In the genomic region with DNA sequence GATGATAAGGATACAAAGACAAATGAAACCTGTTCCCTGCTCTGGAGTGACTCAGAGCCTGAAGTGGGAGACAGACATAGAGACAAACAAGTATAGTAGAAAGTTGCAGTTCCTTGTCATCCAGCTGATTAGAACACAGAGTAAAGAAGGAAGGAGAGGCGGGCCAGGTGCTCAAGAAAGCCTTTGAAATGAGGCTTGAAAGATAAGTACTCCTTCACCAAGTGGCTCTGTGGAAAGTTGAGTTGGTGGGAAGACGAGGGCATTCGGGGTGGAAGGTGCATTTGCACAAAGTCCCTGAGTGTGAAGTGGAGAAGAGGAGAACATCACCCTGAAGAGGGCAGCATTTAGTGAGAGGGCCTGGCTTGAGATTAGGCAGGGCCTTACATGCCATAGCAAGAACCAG, we compare ENCODE assay signal across 11 cellular contexts. TPM values are rescaled to one million over a fixed set of nuclear protein-coding genes. Genes with fewer than 3 reads are reported as not detected.
A peak's percentile ranks its signal among the peaks of the same experiment; 100 is the strongest.
DNase-seq lines count a peak whose midpoint lies in the region; ATAC-seq, FAIRE-seq and TF ChIP-seq lines count a peak whose summit lies in the region.
"Had no signal": no experiment of that assay in that cellular context is flagged by ENCODE, and none has a peak within 500 bp of the region (broad histone marks: within the 10 kb centered on the region; RNA-seq: fewer than 3 reads in every experiment).

No MANE protein-coding gene starts in this region.

- H3K9me3 ChIP-seq in cardiac muscle cell (ENCODE audit: low read depth): no peaks in the 10 kb centered on the region
- H3K9me3 ChIP-seq in OCI-LY3 (ENCODE audit: insufficient read depth, low read length): no peaks in the 10 kb centered on the region

- ATAC-seq in Right ventricle myocardium inferior: no peak

- DNase-seq in cardiac muscle cell (ENCODE audit: low read depth in 1 of 2, low spot score in 1 of 2): peak; percentile 11 to 19
- no peak for DNase-seq in Right ventricle myocardium inferior (ENCODE audit: missing footprints)
- DNase-seq in fibroblast of peridontal ligament (ENCODE audit: extremely low read depth): peak; percentile 5
- no peak for DNase-seq in GM19239 (ENCODE audit: insufficient read length, low spot score)
- no peak for DNase-seq in stimulated activated CD8-positive, alpha-beta memory T cell treated with anti-CD3 and anti-CD28 coated beads, Interleukin-4, amount 100 ng/mL, for 48 hours
- no peak for DNase-seq in NCI-H1105 treated with DMSO at 0.1 percent for 48 hours (lab: John Stamatoyannopoulos, UW)
- DNase-seq in NK-92 (lab: John Stamatoyannopoulos, UW; ENCODE audit: unreplicated experiment): no peak
- DNase-seq: activated B cell treated with CpG ODN at 0.5 μM for 24 hours, occipital lobe had no signal

- H3K4me1 ChIP-seq in cardiac muscle cell (ENCODE audit: low read depth): no peaks in the 10 kb centered on the region
- H3K4me1 ChIP-seq in OCI-LY3 (ENCODE audit: low read length): peaks cover 5% of the 10 kb centered on the region
- H3K4me1 ChIP-seq: BLaER1 treated with 17β-estradiol and CSF1 and Interleukin-3, amounts not matched to agents 10 nM and 100 nM had no signal

- H3K4me2 ChIP-seq in OCI-LY3 (ENCODE audit: low read length): peak overlapping the region; percentile 19; the same call in 1 of the 2 replicates
- H3K4me2 ChIP-seq: BLaER1 treated with 17β-estradiol and CSF1 and Interleukin-3, amounts not matched to agents 10 nM and 100 nM had no signal

- no peak overlapping the region for H2AFZ ChIP-seq in OCI-LY3 (ENCODE audit: low read depth, low read length)

- H3K36me3 ChIP-seq in cardiac muscle cell (no peaks in the 10 kb centered on the region), OCI-LY3 (replicated peaks; ENCODE audit: low read depth, low read length) (no peaks in the 10 kb centered on the region)
- H3K36me3 ChIP-seq: BLaER1 treated with 17β-estradiol and CSF1 and Interleukin-3, amounts not matched to agents 10 nM and 100 nM had no signal

- intact Hi-C loops in Right ventricle myocardium inferior (cut with DNase I): no loop called here

- no peak overlapping the region for H3K9ac ChIP-seq in OCI-LY3 (ENCODE audit: low read length)
- H3K9ac ChIP-seq: BLaER1 treated with 17β-estradiol and CSF1 and Interleukin-3, amounts not matched to agents 10 nM and 100 nM had no signal

- H3K4me3 ChIP-seq in cardiac muscle cell: no peak overlapping the region
- no peak overlapping the region for H3K4me3 ChIP-seq in OCI-LY3 (ENCODE audit: low read length)
- H3K4me3 ChIP-seq: BLaER1 treated with 17β-estradiol and CSF1 and Interleukin-3, amounts not matched to agents 10 nM and 100 nM had no signal

- no peaks in the 10 kb centered on the region for H4K20me1 ChIP-seq in OCI-LY3 (ENCODE audit: insufficient read depth, low read length)
- H4K20me1 ChIP-seq: BLaER1 treated with 17β-estradiol and CSF1 and Interleukin-3, amounts not matched to agents 10 nM and 100 nM had no signal

- H3K27ac ChIP-seq in cardiac muscle cell (no peak overlapping the region), OCI-LY3 (ENCODE audit: low read length) (no peak overlapping the region)
- H3K27ac ChIP-seq: BLaER1 treated with 17β-estradiol and CSF1 and Interleukin-3, amounts not matched to agents 10 nM and 100 nM had no signal

- H3K27me3 ChIP-seq in cardiac muscle cell (no peaks in the 10 kb centered on the region), OCI-LY3 (ENCODE audit: low read depth, low read length) (no peaks in the 10 kb centered on the region)
- H3K27me3 ChIP-seq: BLaER1 treated with 17β-estradiol and CSF1 and Interleukin-3, amounts not matched to agents 10 nM and 100 nM had no signal

- H3K79me2 ChIP-seq in OCI-LY3 (ENCODE audit: low read length): no peaks in the 10 kb centered on the region

- FAIRE-seq in GM19239 (lab: Jason Lieb, UNC): no peak

- TF ChIP-seq CTCF in cardiac muscle cell (IDR thresholded peaks at IDR 0.05; ENCODE audit: low read depth, low read length) (peak; percentile 27), OCI-LY3 (IDR thresholded peaks at IDR 0.05; ENCODE audit: low read depth, low read length) (peak; percentile 62)

RNA-seq across cellular contexts. Expression of a gene that starts 17.0 kb away (rescaled TPM):
- total RNA-seq in cardiac muscle cell: 24.0 and 24.6 TPM in 2 replicates
- 21.4 and 25.2 TPM in 2 replicates for polyA plus RNA-seq in cardiac muscle cell
- 17.3 TPM for total RNA-seq in Right ventricle myocardium inferior

Comparison
In these comparisons a context has a peak if more than half of its experiments do, and no peak if none do; other contexts are left out.
1. DNase-seq: peak in cardiac muscle cell (2 of 2) and fibroblast of peridontal ligament (single experiment); none in Right ventricle myocardium inferior (single experiment), GM19239 (single experiment), stimulated activated CD8-positive, alpha-beta memory T cell treated with anti-CD3 and anti-CD28 coated beads, Interleukin-4, amount 100 ng/mL, for 48 hours (single experiment), NCI-H1105 treated with DMSO at 0.1 percent for 48 hours (single experiment) and NK-92 (single experiment).